ENCODE assay signal across 8 cellular contexts in genomic region chr4:107989162-107989536, GRCh38. TPM values are rescaled to one million over a fixed set of nuclear protein-coding genes. Genes with fewer than 3 reads are reported as not detected.
DNase-seq lines count a peak whose midpoint lies in the region; ATAC-seq, FAIRE-seq and TF ChIP-seq lines count a peak whose summit lies in the region.

No MANE protein-coding gene starts in this region.

- H3K9me3 ChIP-seq in CD4-positive, alpha-beta memory T cell (ENCODE audit: control insufficient read depth in 1 of 2, low read length in 2 of 2), result no peaks in the 10 kb centered on the region
- H3K9me3 ChIP-seq in K562 (replicated peaks; ENCODE audit: control insufficient read depth, insufficient read depth, low read depth, low read length) (no peaks in the 10 kb centered on the region), lung (ENCODE audit: control insufficient read depth in 2 of 2, insufficient read depth in 1 of 2, low read length in 1 of 2) (no peaks in the 10 kb centered on the region), aorta (ENCODE audit: control insufficient read depth, low read length) (no peaks in the 10 kb centered on the region)

- POLR2A ChIA-PET in CD4-positive, alpha-beta memory T cell (lab: Charles Lee; ENCODE audit: partially characterized antibody), result interaction anchor here (0.8 to 2.3 kb wide), 4 partner anchors 57 to 661 kb away, joined by 3 to 12 read pairs (median 10); partner anchors contain the start of genes CYP2U1, OSTC, PAPSS1 and RPL34
- POLR2A ChIA-PET in K562 (lab: Yijun Ruan, JAX), result no interaction called here

- no peak for TF ChIP-seq RAD21 in K562 (CRISPR knock-in tag; conservative IDR thresholded peaks at IDR 0.05 in 1 of 2, IDR thresholded peaks at IDR 0.05 in 1 of 2)

- peak overlapping the region; percentile 90 to 99 (median 96) for H3K4me3 Mint-ChIP-seq in CD4-positive, alpha-beta memory T cell

- H3K9ac ChIP-seq in K562 (ENCODE audit: insufficient read depth in 1 of 2, low read depth in 2 of 2, low read length in 2 of 2), result peak overlapping the region; percentile 60 to 98

- H3K27me3 Mint-ChIP-seq in CD4-positive, alpha-beta memory T cell, result no peaks in the 10 kb centered on the region

- TF ChIP-seq POLR2A in K562 (conservative IDR thresholded peaks at IDR 0.05), result no peak

- H3K36me3 Mint-ChIP-seq in CD4-positive, alpha-beta memory T cell, result peaks cover 0 to 3% of the 10 kb centered on the region in 2 donors

- H3K27ac ChIP-seq in CD4-positive, alpha-beta memory T cell (ENCODE audit: low read depth, low read length), result peak overlapping the region; percentile 80
- H3K27ac ChIP-seq in K562 (ENCODE audit: extremely low read depth, low read depth, low read length) (peak overlapping the region; percentile 79), lung (ENCODE audit: low read depth in 1 of 2, low read length in 1 of 2) (peak overlapping the region; percentile 88 to 97), aorta (ENCODE audit: low read depth in 1 of 2, low read length in 2 of 2) (peak overlapping the region; percentile 79 to 93)

- H3K4me2 ChIP-seq in K562 (ENCODE audit: insufficient read depth, low read length), result peak overlapping the region; percentile 90

- H3K4me3 ChIP-seq in CD4-positive, alpha-beta memory T cell (ENCODE audit: low read length in 2 of 2), result peak overlapping the region; percentile 14 to 75
- H3K4me3 ChIP-seq in K562, result peak overlapping the region; percentile 64
- peak overlapping the region; percentile 45 for H3K4me3 ChIP-seq in lung
- H3K4me3 ChIP-seq in aorta (ENCODE audit: low read length in 2 of 2), result peak overlapping the region; percentile 61 to 83

- TSS peak; percentile 72 for BruUV-seq in K562 (replicated peaks; lab: Mats Ljungman, UMichigan)

- TF ChIP-seq CTCF in K562 (IDR thresholded peaks at IDR 0.05 in 2 of 3, conservative IDR thresholded peaks at IDR 0.05 in 1 of 3; ENCODE audit: insufficient read depth in 2 of 3, low read depth in 1 of 3, low read length in 3 of 3) (no peak), lung (IDR thresholded peaks at IDR 0.05; ENCODE audit: control extremely low read depth, extremely low read depth) (no peak)

- FAIRE-seq in K562 (lab: Jason Lieb, UNC), result no peak

- CTCF ChIA-PET in CD4-positive, alpha-beta memory T cell (lab: Charles Lee; ENCODE audit: partially characterized antibody), result no interaction called here
- CTCF ChIA-PET in K562 (lab: Yijun Ruan, JAX; ENCODE audit: low intra/inter-chr PET ratio), result interaction anchor here (0.5 kb wide), 1 partner anchor 583 kb away, joined by 3 read pairs; no protein-coding TSS in a partner anchor

- H3K36me3 ChIP-seq in CD4-positive, alpha-beta memory T cell (ENCODE audit: insufficient read depth, low read length), result no peaks in the 10 kb centered on the region
- H3K36me3 ChIP-seq in K562 (ENCODE audit: control insufficient read depth, insufficient read depth, low read length), result no peaks in the 10 kb centered on the region
- no peaks in the 10 kb centered on the region for H3K36me3 ChIP-seq in lung (ENCODE audit: control insufficient read depth in 2 of 2, insufficient read depth in 2 of 2, low read length in 2 of 2)
- no peaks in the 10 kb centered on the region for H3K36me3 ChIP-seq in aorta (ENCODE audit: control insufficient read depth in 1 of 2, insufficient read depth in 2 of 2, low read length in 1 of 2)

- no peak for DNase-seq in CD4-positive, alpha-beta memory T cell
- DNase-seq in K562 (ENCODE audit: extremely low read depth in 1 of 4, low spot score in 3 of 4), result peak in 1 of 4 experiments; percentile 53
- no peak for DNase-seq in lung (ENCODE audit: low spot score)
- DNase-seq in aorta, result no peak
- no peak for DNase-seq in stimulated activated naive CD4-positive, alpha-beta T cell (lab: John Stamatoyannopoulos, UW)
- no peak for DNase-seq in SHP77 treated with DMSO at 0.1 percent for 48 hours (lab: John Stamatoyannopoulos, UW)
- DNase-seq in NCI-H1930 (lab: John Stamatoyannopoulos, UW), result no peak

- peak overlapping the region; percentile 87 to 98 (median 95) for H3K27ac Mint-ChIP-seq in CD4-positive, alpha-beta memory T cell

- intact Hi-C loops in CD4-positive, alpha-beta memory T cell (cut with micrococcal nuclease), result loop anchor here (1.0 to 10.0 kb wide), 3 partner anchors 58 to 1674 kb away; partner anchors contain the start of genes AIMP1, CYP2U1, PAPSS1 and TBCK
- intact Hi-C loops in K562 (cut with micrococcal nuclease), result no loop called here
- intact Hi-C loops in aorta (cut with DNase I), result loop anchor here (1.0 to 2.0 kb wide), 2 partner anchors 58 kb away; partner anchors contain the start of gene CYP2U1 (in 2 of the 2)

- no peaks in the 10 kb centered on the region for H3K27me3 ChIP-seq in CD4-positive, alpha-beta memory T cell (ENCODE audit: insufficient read depth, low read length)
- H3K27me3 ChIP-seq in K562 (ENCODE audit: control insufficient read depth in 2 of 2, insufficient read depth in 2 of 2, low read length in 2 of 2), result no peaks in the 10 kb centered on the region
- no peaks in the 10 kb centered on the region for H3K27me3 ChIP-seq in lung (ENCODE audit: control insufficient read depth, insufficient read depth)
- no peaks in the 10 kb centered on the region for H3K27me3 ChIP-seq in aorta (ENCODE audit: control insufficient read depth in 1 of 2, insufficient read depth in 2 of 2, low read length in 1 of 2)

- whole genome bisulfite sequencing in K562 (ENCODE audit: insufficient coverage, low coverage, missing lambda C conversion rate), result 0% methylated on average over 8 of the region's 8 CpGs
- 7 to 11% methylated on average over 8 of the region's 8 CpGs for WGBS in lung, 2 donors
- 3 to 4% methylated on average over 8 of the region's 8 CpGs for WGBS in aorta, 2 donors

- no peak for TF ChIP-seq EP300 in K562 (IDR thresholded peaks at IDR 0.05; ENCODE audit: low read length)

- no peaks in the 10 kb centered on the region for H3K9me3 Mint-ChIP-seq in CD4-positive, alpha-beta memory T cell

- no peaks in the 10 kb centered on the region for H3K9me1 ChIP-seq in K562 (ENCODE audit: control insufficient read depth, insufficient read depth, low read length)

- no peaks in the 10 kb centered on the region; the same call in 1 of the 2 replicates for H4K20me1 ChIP-seq in K562 (replicated peaks; ENCODE audit: control insufficient read depth, insufficient read depth, low read length)

- H3K79me2 ChIP-seq in K562 (ENCODE audit: control insufficient read depth, insufficient read depth, low read length), result peaks cover 49% of the 10 kb centered on the region

- in situ Hi-C loops in K562 (cut with MboI), result no loop called here

- H3K4me1 Mint-ChIP-seq in CD4-positive, alpha-beta memory T cell, result peaks cover 27 to 52% (median 37%) of the 10 kb centered on the region in 4 donors

- peak overlapping the region; percentile 89 for H2AFZ ChIP-seq in K562 (ENCODE audit: low read depth, low read length)

- ATAC-seq in HG03103 (IDR thresholded peaks at IDR 0.05; ENCODE audit: low read depth, unreplicated experiment) (peak; percentile 6), K562 (peak; percentile 46), lung (ENCODE audit: insufficient read depth, low FRiP score) (peak; percentile 6), aorta (ENCODE audit: low FRiP score) (no peak)

- H3K4me1 ChIP-seq in CD4-positive, alpha-beta memory T cell (ENCODE audit: insufficient read depth, low read length), result peaks cover 39% of the 10 kb centered on the region
- peaks cover 12 to 22% of the 10 kb centered on the region in 2 experiments; a peak in 4 of 5 replicates for H3K4me1 ChIP-seq in K562 (replicated peaks in 1 of 2; ENCODE audit: control insufficient read depth in 2 of 2, insufficient read depth in 2 of 2, low read length in 2 of 2)
- H3K4me1 ChIP-seq in lung (ENCODE audit: control insufficient read depth in 2 of 2, insufficient read depth in 2 of 2, low read length in 2 of 2), result peaks cover 2 to 23% of the 10 kb centered on the region in 2 donors
- H3K4me1 ChIP-seq in aorta (ENCODE audit: control insufficient read depth in 1 of 2, insufficient read depth in 2 of 2, low read length in 2 of 2), result peaks cover 3 to 5% of the 10 kb centered on the region in 2 donors

RNA-seq across cellular contexts. Expression of gene HADH, which starts 0.5 kb away (rescaled TPM):
- total RNA-seq in CD4-positive, alpha-beta memory T cell, result 10 to 100 TPM; 20.0 to 23.0 TPM
- 10 to 100 TPM; 32.8 to 41.8 TPM for polyA plus RNA-seq in CD4-positive, alpha-beta memory T cell
- total RNA-seq in K562 (2011; cell fraction: chromatin; rRNA removed; ENCODE audit: low replicate concordance), result 16.0 and 31.8 TPM in 2 replicates
- 9.5 and 11.7 TPM in 2 replicates for total RNA-seq in K562 (2011; cell fraction: nucleolus; rRNA removed)
- total RNA-seq in K562 (2011; cell fraction: nucleoplasm; rRNA removed), result 16.7 and 30.9 TPM in 2 replicates
- 9.4 and 11.9 TPM in 2 replicates for total RNA-seq in K562 (2014; rRNA removed)
- 25.7 and 26.1 TPM in 2 replicates for total RNA-seq in K562 (2014; rRNA removed; fragmentation: Illumina TruSeq; extraction: Trizol)
- 23.6 and 24.6 TPM in 2 replicates for total RNA-seq in K562 (2015; rRNA removed; fragmentation: Illumina TruSeq; extraction: Trizol)
- 39.8 and 41.6 TPM in 2 replicates for total RNA-seq in K562 (2021)
- polyA plus RNA-seq in K562 (2011; rRNA removed), result 32.8 and 46.0 TPM in 2 replicates
- polyA plus RNA-seq in K562 (2011; cell fraction: cytosol; rRNA removed), result 24.9 and 38.8 TPM in 2 replicates
- 27.7 and 36.8 TPM in 2 replicates for polyA plus RNA-seq in K562 (2011; cell fraction: nucleus; rRNA removed)
- 45.0 and 84.6 TPM in 2 replicates for polyA plus RNA-seq in K562 (2012)
- 56.4 and 65.6 TPM in 2 replicates for polyA plus RNA-seq in K562 (2014; fragmentation: Illumina TruSeq; extraction: Trizol)
- polyA plus RNA-seq in K562 (2014; fragmentation: Nextera tagmentation; extraction: Ambion mirVana), result 10 to 100 TPM; 67.6 to 73.3 TPM
- 32.1 and 34.4 TPM in 2 replicates for polyA plus RNA-seq in K562 (2014; rRNA removed)
- 31.2 and 37.9 TPM in 2 replicates for polyA minus RNA-seq in K562 (2011; rRNA and poly(A)+ RNA removed)
- 27.1 and 27.2 TPM in 2 replicates for polyA minus RNA-seq in K562 (2011; cell fraction: cytosol; rRNA and poly(A)+ RNA removed)
- polyA minus RNA-seq in K562 (2011; cell fraction: nucleus; rRNA and poly(A)+ RNA removed), result 11.4 and 20.0 TPM in 2 replicates
- total RNA-seq in lung, result 10 to 100 TPM; 42.7 to 43.9 TPM
- polyA plus RNA-seq in lung, result 10 to 100 TPM; 37.6 to 38.5 TPM
- total RNA-seq in aorta, result 10 to 100 TPM; 38.2 to 79.2 TPM
- polyA plus RNA-seq in aorta, result 10 to 100 TPM; 45.4 to 67.6 TPM

RNA-seq across cellular contexts. Expression of gene CYP2U1, which starts 57.8 kb away (rescaled TPM):
- 1 to 10 TPM; 6.3 to 7.2 TPM for total RNA-seq in CD4-positive, alpha-beta memory T cell
- 1 to 10 TPM; 2.0 to 4.3 TPM for polyA plus RNA-seq in CD4-positive, alpha-beta memory T cell
- total RNA-seq in K562 (2011; cell fraction: chromatin; rRNA removed; ENCODE audit: low replicate concordance), result 0.33 TPM in 1 of 2 replicates, not detected in the other
- total RNA-seq in K562 (2011; cell fraction: nucleolus; rRNA removed), result 0.13 TPM in 1 of 2 replicates, not detected in the other
- total RNA-seq in K562 (2011; cell fraction: nucleoplasm; rRNA removed), result 0.22 TPM in 1 of 2 replicates, not detected in the other
- 0.05 and 0.20 TPM in 2 replicates for total RNA-seq in K562 (2014; rRNA removed)
- 0.11 and 0.26 TPM in 2 replicates for total RNA-seq in K562 (2014; rRNA removed; fragmentation: Illumina TruSeq; extraction: Trizol)
- 0.08 and 0.14 TPM in 2 replicates for total RNA-seq in K562 (2015; rRNA removed; fragmentation: Illumina TruSeq; extraction: Trizol)
- total RNA-seq in K562 (2021), result 0.07 and 0.25 TPM in 2 replicates
- 0.03 and 0.09 TPM in 2 replicates for polyA plus RNA-seq in K562 (2011; rRNA removed)
- polyA plus RNA-seq in K562 (2011; cell fraction: cytosol; rRNA removed), result 0.04 and 0.06 TPM in 2 replicates
- 0.06 and 0.22 TPM in 2 replicates for polyA plus RNA-seq in K562 (2011; cell fraction: nucleus; rRNA removed)
- polyA plus RNA-seq in K562 (2012), result 0.09 and 0.32 TPM in 2 replicates
- polyA plus RNA-seq in K562 (2014; fragmentation: Illumina TruSeq; extraction: Trizol), result 0.04 and 0.07 TPM in 2 replicates
- under 1 TPM; 0.07 to 0.15 TPM for polyA plus RNA-seq in K562 (2014; fragmentation: Nextera tagmentation; extraction: Ambion mirVana)
- 0.09 TPM in 1 of 2 replicates, not detected in the other for polyA plus RNA-seq in K562 (2014; rRNA removed)
- 0.09 TPM in 1 of 2 replicates, not detected in the other for polyA minus RNA-seq in K562 (2011; rRNA and poly(A)+ RNA removed)
- not detected in 2 replicates for polyA minus RNA-seq in K562 (2011; cell fraction: cytosol; rRNA and poly(A)+ RNA removed)
- 0.13 and 0.89 TPM in 2 replicates for polyA minus RNA-seq in K562 (2011; cell fraction: nucleus; rRNA and poly(A)+ RNA removed)
- total RNA-seq in lung, result 1 to 10 TPM; 5.6 to 7.3 TPM
- polyA plus RNA-seq in lung, result 1 to 10 TPM; 1.9 to 2.1 TPM
- 10 to 100 TPM; 13.8 to 16.7 TPM for total RNA-seq in aorta
- polyA plus RNA-seq in aorta, result 1 to 10 TPM; 5.3 to 8.5 TPM

Comparison
In these comparisons a context has a peak if more than half of its experiments do, and no peak if none do; other contexts are left out.
1. RNA of gene CYP2U1, which starts 57.8 kb away (total RNA-seq): 13.8 to 16.7 TPM in aorta, 5.6 to 7.3 TPM in lung and 6.3 to 7.2 TPM in CD4-positive, alpha-beta memory T cell; 0.05 to 0.33 TPM in K562; every median in the first group is over 4 times any median in the second.
2. Peak in every context shown above with its lines, with median percentiles within 50 percentile points of each other: H3K27ac ChIP-seq and H3K4me3 ChIP-seq.